8 cellular contexts compared by ENCODE assay signal in the genomic region with DNA sequence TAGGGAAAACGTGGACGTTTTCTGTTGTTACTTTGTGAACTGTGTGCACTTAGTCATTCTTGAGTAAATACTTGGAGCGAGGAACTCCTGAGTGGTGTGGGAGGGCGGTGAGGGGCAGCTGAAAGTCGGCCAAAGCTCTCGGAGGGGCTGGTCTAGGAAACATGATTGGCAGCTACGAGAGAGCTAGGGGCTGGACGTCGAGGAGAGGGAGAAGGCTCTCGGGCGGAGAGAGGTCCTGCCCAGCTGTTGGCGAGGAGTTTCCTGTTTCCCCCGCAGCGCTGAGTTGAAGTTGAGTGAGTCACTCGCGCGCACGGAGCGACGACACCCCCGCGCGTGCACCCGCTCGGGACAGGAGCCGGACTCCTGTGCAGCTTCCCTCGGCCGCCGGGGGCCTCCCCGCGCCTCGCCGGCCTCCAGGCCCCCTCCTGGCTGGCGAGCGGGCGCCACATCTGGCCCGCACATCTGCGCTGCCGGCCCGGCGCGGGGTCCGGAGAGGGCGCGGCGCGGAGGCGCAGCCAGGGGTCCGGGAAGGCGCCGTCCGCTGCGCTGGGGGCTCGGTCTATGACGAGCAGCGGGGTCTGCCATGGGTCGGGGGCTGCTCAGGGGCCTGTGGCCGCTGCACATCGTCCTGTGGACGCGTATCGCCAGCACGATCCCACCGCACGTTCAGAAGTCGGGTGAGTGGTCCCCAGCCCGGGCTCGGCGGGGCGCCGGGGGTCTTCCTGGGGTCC. TPM values are rescaled to one million over a fixed set of nuclear protein-coding genes. Genes with fewer than 3 reads are reported as not detected.
DNase-seq lines count a peak whose midpoint lies in the region; ATAC-seq and TF ChIP-seq lines count a peak whose summit lies in the region.

TGFBR2 (plus strand) TSS at position 301 of the 731 bp plus-strand sequence; CDS start at position 584, 283 bp downstream.

- no peak within 1 kb of the TSS for H3K4me2 ChIP-seq in Karpas-422 (ENCODE audit: low read depth, low read length, poor library complexity, severe bottlenecking)

- H3K27me3 Mint-ChIP-seq in activated B cell treated with CpG ODN at 0.5 μM for 24 hours, result no peaks in the 10 kb centered on the region

- H3K27me3 ChIP-seq in Karpas-422 (ENCODE audit: low read length), result no peaks in the 10 kb centered on the region

- no peaks in the 10 kb centered on the region for H3K4me1 ChIP-seq in Karpas-422 (ENCODE audit: low read length)

- H3K9me3 ChIP-seq in Karpas-422 (ENCODE audit: low read length), result peaks cover 4% of the 10 kb centered on the region

- ATAC-seq in HG02678 (IDR thresholded peaks at IDR 0.05; ENCODE audit: unreplicated experiment), result peak; percentile 76
- peak; percentile 81 for ATAC-seq in activated B cell treated with CpG ODN at 0.5 μM for 24 hours (ENCODE audit: low read depth)

- H3K4me1 Mint-ChIP-seq in activated B cell treated with CpG ODN at 0.5 μM for 24 hours, result peaks cover 85% of the 10 kb centered on the region

- peak within 1 kb of the TSS; percentile 99 for H3K27ac Mint-ChIP-seq in activated B cell treated with CpG ODN at 0.5 μM for 24 hours

- intact Hi-C loops in activated B cell treated with CpG ODN at 0.5 μM for 24 hours (cut with micrococcal nuclease), result loop anchor here (1.0 to 10.0 kb wide), 13 partner anchors 17 to 1348 kb away; partner anchors contain the start of gene STT3B

- POLR2A ChIA-PET in activated B cell treated with CpG ODN at 0.5 μM for 24 hours (lab: Charles Lee), result interaction anchor here (0.6 to 4.9 kb wide), 40 partner anchors 9 to 926 kb away, joined by 3 to 79 read pairs (median 7); no protein-coding TSS in a partner anchor

- H3K9ac ChIP-seq in Karpas-422 (ENCODE audit: low read length), result no peak within 1 kb of the TSS

- DNase-seq in GM13977 (ENCODE audit: low spot score) (peak; percentile 65), NCI-H146 treated with DMSO at 0.1 percent for 48 hours (lab: John Stamatoyannopoulos, UW; ENCODE audit: unreplicated experiment) (peak; percentile 59), activated B cell treated with CpG ODN at 0.5 μM for 24 hours (peak; percentile 84), cardiac fibroblast (ENCODE audit: low read depth in 2 of 2) (peak; percentile 99 to 100), inferior parietal cortex (ENCODE audit: extremely low spot score) (peak; percentile 39), Karpas-422 (no peak)
- peak; percentile 80 to 81 for DNase-seq in stimulated activated CD4-positive, alpha-beta T cell treated with anti-CD3 and anti-CD28 coated beads, Interleukin-12 subunit alpha, Interleukin-12 subunit beta, amount 100 ng/mL, for 24 hours (ENCODE audit: low read depth in 2 of 2)

- H3K4me3 ChIP-seq in cardiac fibroblast (replicated peaks in 1 of 2; ENCODE audit: low read depth in 2 of 2, low read length in 2 of 2) (peak within 1 kb of the TSS; percentile 86 to 91), Karpas-422 (ENCODE audit: low read length) (no peak within 1 kb of the TSS)

- in situ Hi-C loops in GM13977 (cut with MboI; ENCODE audit: low pct_unique_long_range_greater_than_20kb, low sequenced_read_pairs, unreplicated experiment), result no loop called here

- H3K9me3 Mint-ChIP-seq in activated B cell treated with CpG ODN at 0.5 μM for 24 hours, result no peaks in the 10 kb centered on the region

- peak within 1 kb of the TSS; percentile 97 for H3K4me3 Mint-ChIP-seq in activated B cell treated with CpG ODN at 0.5 μM for 24 hours

- peaks cover 35% of the 10 kb centered on the region for H3K36me3 Mint-ChIP-seq in activated B cell treated with CpG ODN at 0.5 μM for 24 hours (ENCODE audit: low read depth)

- H2AFZ ChIP-seq in Karpas-422 (ENCODE audit: low read length), result no peak within 1 kb of the TSS

- CTCF ChIA-PET in activated B cell treated with CpG ODN at 0.5 μM for 24 hours (lab: Charles Lee), result interaction anchor here (0.6 to 2.9 kb wide), 12 partner anchors 16 to 410 kb away, joined by 3 to 15 read pairs (median 6); no protein-coding TSS in a partner anchor

- TF ChIP-seq CTCF in GM13977 (IDR thresholded peaks at IDR 0.05; ENCODE audit: extremely low read depth, insufficient read depth, missing control alignments), result peak; percentile 11
- TF ChIP-seq CTCF in activated B cell treated with CpG ODN at 0.5 μM for 24 hours (IDR thresholded peaks at IDR 0.05), result no peak
- no peak for TF ChIP-seq CTCF in cardiac fibroblast (IDR thresholded peaks at IDR 0.05; ENCODE audit: low read depth, low read length)

- no peaks in the 10 kb centered on the region for H4K20me1 ChIP-seq in Karpas-422 (ENCODE audit: insufficient read depth, low read depth, low read length)

- no peaks in the 10 kb centered on the region for H3K79me2 ChIP-seq in Karpas-422 (ENCODE audit: low read length)

- no peak within 1 kb of the TSS for H3K27ac ChIP-seq in Karpas-422 (ENCODE audit: low read length)

- H3K9me2 ChIP-seq in Karpas-422 (replicated peaks; ENCODE audit: insufficient read depth, low read length), result no peaks in the 10 kb centered on the region; the same call in 1 of the 2 replicates

- no peaks in the 10 kb centered on the region for H3K36me3 ChIP-seq in Karpas-422 (ENCODE audit: insufficient read depth, low read length)

RNA-seq across cellular contexts. Expression of gene TGFBR2, which starts in this region (rescaled TPM):
- total RNA-seq in activated B cell treated with CpG ODN at 0.5 μM for 24 hours, result 99.1 and 104 TPM in 2 replicates
- total RNA-seq in Karpas-422 (2014; rRNA removed; shearing (Covaris generic); ENCODE audit: low replicate concordance), result not detected in 2 replicates

Comparison
In these comparisons a context has a peak if more than half of its experiments do, and no peak if none do; other contexts are left out.
1. RNA of gene TGFBR2 (total RNA-seq): 99.1 to 104 TPM in activated B cell treated with CpG ODN at 0.5 μM for 24 hours; not detected in Karpas-422; every median in the first group is over 100 times any median in the second.